ENCODE assay signal across 8 cellular contexts in the genomic region with DNA sequence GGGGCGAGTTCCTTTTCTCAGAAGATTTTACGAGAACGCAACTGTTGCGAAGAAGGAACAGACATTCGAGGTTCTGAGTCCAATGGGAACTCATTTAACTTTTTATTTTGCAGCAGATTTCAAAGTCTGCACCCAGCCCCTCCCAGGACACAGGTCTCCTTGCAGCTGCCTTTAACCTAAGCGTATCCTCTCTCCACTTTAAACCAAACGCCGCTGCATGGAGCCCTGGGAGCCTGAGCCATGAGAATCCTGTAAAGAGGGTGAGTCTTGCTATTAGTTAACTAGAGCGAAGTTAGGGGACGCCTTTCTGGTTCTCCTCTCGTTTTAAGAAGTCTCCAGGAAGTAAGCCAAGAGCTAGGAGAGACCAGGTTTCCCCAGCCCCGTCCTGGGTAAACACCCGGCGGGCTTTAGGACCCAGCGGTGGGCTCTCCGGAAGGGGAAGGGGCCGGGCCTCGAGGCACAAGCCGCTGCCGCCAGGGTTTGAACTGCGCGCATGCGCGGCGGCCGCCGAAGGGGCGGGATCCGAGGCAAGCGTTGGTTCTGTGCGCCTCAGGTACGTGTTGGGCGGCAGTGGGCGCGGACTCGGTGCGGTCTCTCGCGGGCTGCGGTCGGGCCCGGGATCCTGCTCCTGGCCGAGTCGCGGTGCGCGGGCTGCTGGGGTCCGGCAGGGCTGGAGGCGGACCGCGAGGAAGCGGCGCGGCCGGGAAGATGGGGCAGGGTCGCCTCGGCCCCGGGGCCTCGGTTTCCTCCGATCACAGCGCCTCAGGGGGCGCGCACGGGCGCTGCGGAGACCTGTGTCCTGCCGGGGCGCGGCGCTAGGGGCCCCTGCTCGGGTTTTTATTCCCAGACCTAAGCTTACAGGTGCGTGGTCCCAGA. TPM values are rescaled to one million over a fixed set of nuclear protein-coding genes. Genes with fewer than 3 reads are reported as not detected.
DNase-seq lines count a peak whose midpoint lies in the region; ATAC-seq and TF ChIP-seq lines count a peak whose summit lies in the region.

A gene (plus strand): TSS at position 510 of the 876 bp plus-strand sequence. CDS start 7,188 bp downstream, outside the sequence.

- H3K36me3 ChIP-seq in liver (ENCODE audit: control insufficient read depth in 4 of 4, insufficient read depth in 3 of 4, low read depth in 1 of 4, low read length in 3 of 4) = no peaks in the 10 kb centered on the region

- no peaks in the 10 kb centered on the region for H3K27me3 ChIP-seq in liver (ENCODE audit: control insufficient read depth in 4 of 4, insufficient read depth in 4 of 4, low read length in 3 of 4)

- DNase-seq in NCI-H748 treated with DMSO at 0.1 percent for 48 hours (lab: John Stamatoyannopoulos, UW) (peak; percentile 97), dermis blood vessel endothelial cell (peak; percentile 97)
- peak; percentile 94 for DNase-seq in activated CD4-positive, alpha-beta T cell treated with anti-CD3 and anti-CD28 coated beads, Interleukin-2, amount 50 U/mL, for 4 hours
- peak; percentile 97 for DNase-seq in stimulated activated CD4-positive, alpha-beta T cell treated with anti-CD3 and anti-CD28 coated beads, Interleukin-4, amount 100 ng/mL, for 24 hours

- H3K4me3 ChIP-seq in liver (ENCODE audit: low read depth in 1 of 3, low read length in 3 of 3) = peak within 1 kb of the TSS; percentile 90 to 99 (median 94)

- TF ChIP-seq RAD21 in liver (IDR thresholded peaks at IDR 0.05) = no peak

- H3K4me1 ChIP-seq in liver (ENCODE audit: control insufficient read depth in 4 of 4, insufficient read depth in 4 of 4, low read length in 3 of 4) = peaks cover 0 to 30% (median 19%) of the 10 kb centered on the region in 4 donors

- no peaks in the 10 kb centered on the region for H3K9me3 ChIP-seq in liver (ENCODE audit: control insufficient read depth in 4 of 4, low read length in 3 of 4)

- ATAC-seq in GM19372 (IDR thresholded peaks at IDR 0.05; ENCODE audit: low read depth, unreplicated experiment) = peak; percentile 61
- peak; percentile 38 for ATAC-seq in HG03558 (IDR thresholded peaks at IDR 0.05; ENCODE audit: extremely low read depth, unreplicated experiment)

- 1% methylated on average over 72 of the region's 72 CpGs for WGBS in liver

- TF ChIP-seq CTCF in C4-2B (conservative IDR thresholded peaks at IDR 0.05) = peak; percentile 22
- TF ChIP-seq CTCF in liver (IDR thresholded peaks at IDR 0.05; ENCODE audit: low read depth, low read length, missing input control) = no peak

- peak within 1 kb of the TSS; percentile 59 to 67 for H3K9ac ChIP-seq in liver (ENCODE audit: low read depth in 1 of 2, low read length in 2 of 2)

- peak within 1 kb of the TSS; percentile 92 for H3K27ac ChIP-seq in C4-2B
- peak within 1 kb of the TSS; percentile 83 to 86 for H3K27ac ChIP-seq in liver (ENCODE audit: low read depth in 1 of 2, low read length in 2 of 2)

TF ChIP-seq in liver, 16 proteins besides CTCF, POLR2A, EP300 and RAD21:
- TF ChIP-seq, protein P1, sequence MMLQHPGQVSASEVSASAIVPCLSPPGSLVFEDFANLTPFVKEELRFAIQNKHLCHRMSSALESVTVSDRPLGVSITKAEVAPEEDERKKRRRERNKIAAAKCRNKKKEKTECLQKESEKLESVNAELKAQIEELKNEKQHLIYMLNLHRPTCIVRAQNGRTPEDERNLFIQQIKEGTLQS (IDR thresholded peaks at IDR 0.05) = no peak
- peak; percentile 60 for TF ChIP-seq FOXA1 (IDR thresholded peaks at IDR 0.05)
- peak; percentile 9 to 16 for TF ChIP-seq RXRA (IDR thresholded peaks at IDR 0.05)
- TF ChIP-seq, protein P2, sequence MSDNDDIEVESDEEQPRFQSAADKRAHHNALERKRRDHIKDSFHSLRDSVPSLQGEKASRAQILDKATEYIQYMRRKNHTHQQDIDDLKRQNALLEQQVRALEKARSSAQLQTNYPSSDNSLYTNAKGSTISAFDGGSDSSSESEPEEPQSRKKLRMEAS (IDR thresholded peaks at IDR 0.05) = peak; percentile 44
- TF ChIP-seq GABPA (IDR thresholded peaks at IDR 0.05 in 1 of 2, conservative IDR thresholded peaks at IDR 0.05 in 1 of 2) = peak; percentile 44 to 87
- TF ChIP-seq YY1 (IDR thresholded peaks at IDR 0.05) = peak; percentile 62
- TF ChIP-seq, protein P3, sequence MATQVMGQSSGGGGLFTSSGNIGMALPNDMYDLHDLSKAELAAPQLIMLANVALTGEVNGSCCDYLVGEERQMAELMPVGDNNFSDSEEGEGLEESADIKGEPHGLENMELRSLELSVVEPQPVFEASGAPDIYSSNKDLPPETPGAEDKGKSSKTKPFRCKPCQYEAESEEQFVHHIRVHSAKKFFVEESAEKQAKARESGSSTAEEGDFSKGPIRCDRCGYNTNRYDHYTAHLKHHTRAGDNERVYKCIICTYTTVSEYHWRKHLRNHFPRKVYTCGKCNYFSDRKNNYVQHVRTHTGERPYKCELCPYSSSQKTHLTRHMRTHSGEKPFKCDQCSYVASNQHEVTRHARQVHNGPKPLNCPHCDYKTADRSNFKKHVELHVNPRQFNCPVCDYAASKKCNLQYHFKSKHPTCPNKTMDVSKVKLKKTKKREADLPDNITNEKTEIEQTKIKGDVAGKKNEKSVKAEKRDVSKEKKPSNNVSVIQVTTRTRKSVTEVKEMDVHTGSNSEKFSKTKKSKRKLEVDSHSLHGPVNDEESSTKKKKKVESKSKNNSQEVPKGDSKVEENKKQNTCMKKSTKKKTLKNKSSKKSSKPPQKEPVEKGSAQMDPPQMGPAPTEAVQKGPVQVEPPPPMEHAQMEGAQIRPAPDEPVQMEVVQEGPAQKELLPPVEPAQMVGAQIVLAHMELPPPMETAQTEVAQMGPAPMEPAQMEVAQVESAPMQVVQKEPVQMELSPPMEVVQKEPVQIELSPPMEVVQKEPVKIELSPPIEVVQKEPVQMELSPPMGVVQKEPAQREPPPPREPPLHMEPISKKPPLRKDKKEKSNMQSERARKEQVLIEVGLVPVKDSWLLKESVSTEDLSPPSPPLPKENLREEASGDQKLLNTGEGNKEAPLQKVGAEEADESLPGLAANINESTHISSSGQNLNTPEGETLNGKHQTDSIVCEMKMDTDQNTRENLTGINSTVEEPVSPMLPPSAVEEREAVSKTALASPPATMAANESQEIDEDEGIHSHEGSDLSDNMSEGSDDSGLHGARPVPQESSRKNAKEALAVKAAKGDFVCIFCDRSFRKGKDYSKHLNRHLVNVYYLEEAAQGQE (IDR thresholded peaks at IDR 0.05) = peak; percentile 29
- no peak for TF ChIP-seq NR2F2 (IDR thresholded peaks at IDR 0.05)
- TF ChIP-seq HNF4A (conservative IDR thresholded peaks at IDR 0.05) = peak; percentile 25 to 31
- peak; percentile 71 for TF ChIP-seq FOXA2 (IDR thresholded peaks at IDR 0.05)
- TF ChIP-seq SP1 (IDR thresholded peaks at IDR 0.05) = peak; percentile 72
- TF ChIP-seq TAF1 (conservative IDR thresholded peaks at IDR 0.05) = peak; percentile 13
- TF ChIP-seq, protein P4, sequence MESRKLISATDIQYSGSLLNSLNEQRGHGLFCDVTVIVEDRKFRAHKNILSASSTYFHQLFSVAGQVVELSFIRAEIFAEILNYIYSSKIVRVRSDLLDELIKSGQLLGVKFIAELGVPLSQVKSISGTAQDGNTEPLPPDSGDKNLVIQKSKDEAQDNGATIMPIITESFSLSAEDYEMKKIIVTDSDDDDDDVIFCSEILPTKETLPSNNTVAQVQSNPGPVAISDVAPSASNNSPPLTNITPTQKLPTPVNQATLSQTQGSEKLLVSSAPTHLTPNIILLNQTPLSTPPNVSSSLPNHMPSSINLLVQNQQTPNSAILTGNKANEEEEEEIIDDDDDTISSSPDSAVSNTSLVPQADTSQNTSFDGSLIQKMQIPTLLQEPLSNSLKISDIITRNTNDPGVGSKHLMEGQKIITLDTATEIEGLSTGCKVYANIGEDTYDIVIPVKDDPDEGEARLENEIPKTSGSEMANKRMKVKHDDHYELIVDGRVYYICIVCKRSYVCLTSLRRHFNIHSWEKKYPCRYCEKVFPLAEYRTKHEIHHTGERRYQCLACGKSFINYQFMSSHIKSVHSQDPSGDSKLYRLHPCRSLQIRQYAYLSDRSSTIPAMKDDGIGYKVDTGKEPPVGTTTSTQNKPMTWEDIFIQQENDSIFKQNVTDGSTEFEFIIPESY (IDR thresholded peaks at IDR 0.05) = no peak
- peak in 1 of 2 donors; percentile 19 for TF ChIP-seq EGR1 (IDR thresholded peaks at IDR 0.05; ENCODE audit: low read depth in 2 of 2)

RNA-seq across cellular contexts. Expression of the gene that starts here (rescaled TPM):
- 21.3 and 30.4 TPM in 2 replicates for total RNA-seq in dermis blood vessel endothelial cell
- 10 to 100 TPM in 1 of 2 donors, 1 to 10 TPM in 1; 5.1 to 10.6 TPM for total RNA-seq in liver
- 1 to 10 TPM; 3.3 to 3.4 TPM for polyA plus RNA-seq in liver

Comparison
In these comparisons a context has a peak if more than half of its experiments do, and no peak if none do; other contexts are left out.
1. Peak in every context shown above with its lines: DNase-seq, ATAC-seq, H3K4me3 ChIP-seq and H3K27ac ChIP-seq.